Comparison of ENCODE assay signal across 10 cellular contexts in the genomic region with DNA sequence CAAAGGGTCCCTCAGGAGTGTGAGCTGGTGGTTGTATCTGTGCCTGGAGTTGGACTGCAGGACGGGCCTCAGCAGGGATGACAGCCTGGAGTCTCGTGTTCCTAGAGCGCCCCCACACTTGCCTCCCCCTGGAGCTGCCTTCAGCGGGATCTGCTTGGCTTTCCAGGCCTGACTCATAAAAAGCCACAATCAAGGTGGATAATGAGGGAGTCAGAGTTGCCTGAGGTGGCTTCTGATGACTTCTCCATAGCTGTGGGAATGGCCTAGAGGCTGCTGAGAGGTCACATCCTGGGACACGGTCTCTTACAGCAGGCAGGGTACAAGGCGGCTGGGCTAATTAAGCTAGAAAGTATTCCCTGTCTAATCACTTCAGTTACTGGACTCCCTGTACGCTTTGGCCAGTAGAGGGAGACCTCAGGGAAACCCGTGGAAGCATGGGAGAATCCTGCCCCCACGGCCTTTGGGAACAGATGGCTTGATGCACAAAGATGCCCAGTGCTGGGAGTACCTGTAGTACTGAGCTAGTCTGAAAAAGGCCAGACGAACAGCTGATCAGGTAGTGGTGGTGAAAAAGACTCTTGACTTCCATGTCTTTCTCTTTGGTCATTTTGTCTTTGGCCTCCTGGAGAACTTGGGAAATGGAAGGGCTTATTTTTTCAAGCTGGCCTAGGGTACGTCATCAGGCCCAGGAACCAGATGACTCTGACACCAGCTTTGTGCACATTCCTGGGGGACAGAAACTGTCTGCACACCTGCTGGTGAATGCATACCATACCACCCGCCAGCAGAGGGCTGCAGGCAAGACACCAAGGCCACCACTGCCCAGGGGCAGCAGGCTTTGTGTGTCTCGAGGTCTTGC. TPM values are rescaled to one million over a fixed set of nuclear protein-coding genes. Genes with fewer than 3 reads are reported as not detected.
DNase-seq lines count a peak whose midpoint lies in the region; ATAC-seq, FAIRE-seq and TF ChIP-seq lines count a peak whose summit lies in the region.
"Had no signal": no experiment of that assay in that cellular context is flagged by ENCODE, and none has a peak within 500 bp of the region (broad histone marks: within the 10 kb centered on the region; RNA-seq: fewer than 3 reads in every experiment).

No MANE protein-coding gene starts in this region.

- H3K9me1 ChIP-seq in endothelial cell of umbilical vein (replicated peaks; ENCODE audit: control insufficient read depth, extremely low read depth, insufficient read depth, low read length): no peaks in the 10 kb centered on the region

- H3K4me1 ChIP-seq in OCI-LY7 (ENCODE audit: insufficient read depth, low read length, poor library complexity, severe bottlenecking) (no peaks in the 10 kb centered on the region), endothelial cell of umbilical vein (ENCODE audit: control insufficient read depth, extremely low read depth, insufficient read depth, low read length) (no peaks in the 10 kb centered on the region)

- no TSS peak for BruUV-seq in OCI-LY7 (replicated peaks; lab: Mats Ljungman, UMichigan)
- no TSS peak for BruUV-seq in endothelial cell of umbilical vein (replicated peaks; lab: Mats Ljungman, UMichigan)

- peaks cover 2 to 3% of the 10 kb centered on the region in 2 experiments for H3K27me3 ChIP-seq in endothelial cell of umbilical vein (ENCODE audit: control insufficient read depth in 2 of 2, insufficient read depth in 2 of 2, low read length in 2 of 2)

- no peak overlapping the region for H2AFZ ChIP-seq in OCI-LY7 (ENCODE audit: low read length)
- no peak overlapping the region for H2AFZ ChIP-seq in endothelial cell of umbilical vein (ENCODE audit: low read depth, low read length)

- H3K4me3 ChIP-seq in OCI-LY7 (ENCODE audit: low read depth, low read length, poor library complexity, severe bottlenecking) (no peak overlapping the region), endothelial cell of umbilical vein (replicated peaks in 1 of 3; ENCODE audit: insufficient read depth in 1 of 3, low read depth in 1 of 3, low read length in 3 of 3) (no peak overlapping the region)
- H3K4me3 ChIP-seq: SK-N-MC had no signal

- ATAC-seq in HG02571 (IDR thresholded peaks at IDR 0.05; ENCODE audit: unreplicated experiment) (no peak), GM19395 (IDR thresholded peaks at IDR 0.05; ENCODE audit: unreplicated experiment) (no peak)

- TF ChIP-seq CTCF in GM20000 (IDR thresholded peaks at IDR 0.05; ENCODE audit: extremely low read depth, missing control alignments): peak; percentile 60
- peak; percentile 55 for TF ChIP-seq CTCF in OCI-LY7 (conservative IDR thresholded peaks at IDR 0.05; ENCODE audit: low read length)
- peak; percentile 37 to 44 for TF ChIP-seq CTCF in endothelial cell of umbilical vein (IDR thresholded peaks at IDR 0.05; ENCODE audit: extremely low read depth in 1 of 2, insufficient read depth in 1 of 2, low read depth in 1 of 2, low read length in 2 of 2)

- dilution Hi-C loops in endothelial cell of umbilical vein (cut with MboI; ENCODE audit: extremely low pct_ligation_motif_present, low sequenced_read_pairs): no loop called here

- no peaks in the 10 kb centered on the region for H3K79me2 ChIP-seq in OCI-LY7 (ENCODE audit: insufficient read depth, low read depth, low read length)
- H3K79me2 ChIP-seq in endothelial cell of umbilical vein (ENCODE audit: control insufficient read depth, insufficient read depth, low read length): no peaks in the 10 kb centered on the region

- POLR2A ChIA-PET in OCI-LY7 (lab: Charles Lee): no interaction called here
- POLR2A ChIA-PET in endothelial cell of umbilical vein (lab: Charles Lee): no interaction called here

- peak; percentile 46 for FAIRE-seq in endothelial cell of umbilical vein (lab: Jason Lieb, UNC)
- FAIRE-seq: islet of Langerhans had no signal

- TF ChIP-seq POLR2A in endothelial cell of umbilical vein (IDR thresholded peaks at IDR 0.05; ENCODE audit: low read depth, low read length): no peak

- H3K4me2 ChIP-seq in OCI-LY7 (ENCODE audit: low read length) (no peak overlapping the region), endothelial cell of umbilical vein (ENCODE audit: insufficient read depth, low read length) (no peak overlapping the region)

- H3K9ac ChIP-seq in endothelial cell of umbilical vein (replicated peaks; ENCODE audit: extremely low read depth, insufficient read depth, low read length): no peak overlapping the region

- peak; percentile 93 for DNase-seq in DMS 273 (lab: John Stamatoyannopoulos, UW; ENCODE audit: unreplicated experiment)
- peak; percentile 61 for DNase-seq in GM20000 (ENCODE audit: low spot score)
- DNase-seq in OCI-LY7 (ENCODE audit: low spot score): peak; percentile 13
- DNase-seq in endothelial cell of umbilical vein (ENCODE audit: low read depth, low spot score): peak; percentile 29
- DNase-seq in renal cortical epithelial cell (ENCODE audit: low read depth): peak; percentile 29
- DNase-seq in NCI-H128 (lab: John Stamatoyannopoulos, UW; ENCODE audit: unreplicated experiment): no peak

- H3K9me3 ChIP-seq in OCI-LY7 (ENCODE audit: low read length) (no peaks in the 10 kb centered on the region), endothelial cell of umbilical vein (replicated peaks; ENCODE audit: control insufficient read depth, insufficient read depth, low read length) (no peaks in the 10 kb centered on the region)

- intact Hi-C loops in OCI-LY7 (cut with micrococcal nuclease; ENCODE audit: unreplicated experiment) (no loop called here), endothelial cell of umbilical vein (cut with micrococcal nuclease) (loop anchor here (1.0 to 5.0 kb wide), 4 partner anchors 69 to 286 kb away; partner anchors contain the start of gene EPB41L4B)

- CTCF ChIA-PET in OCI-LY7 (lab: Charles Lee; ENCODE audit: unreplicated experiment): no interaction called here
- CTCF ChIA-PET in endothelial cell of umbilical vein (lab: Charles Lee): interaction anchor here (0.5 to 3.2 kb wide), 26 partner anchors 9 to 1718 kb away, joined by 3 to 18 read pairs (median 4); no protein-coding TSS in a partner anchor

- H3K9me2 ChIP-seq in OCI-LY7 (ENCODE audit: insufficient read depth, low read length): no peaks in the 10 kb centered on the region

- H3K36me3 ChIP-seq in OCI-LY7 (ENCODE audit: insufficient read depth, low read length) (no peaks in the 10 kb centered on the region), endothelial cell of umbilical vein (ENCODE audit: control insufficient read depth in 2 of 2, extremely low read depth in 1 of 2, insufficient read depth in 2 of 2, low read length in 2 of 2) (no peaks in the 10 kb centered on the region)

- no peak overlapping the region for H3K27ac ChIP-seq in OCI-LY7 (ENCODE audit: low read depth, low read length, poor library complexity, severe bottlenecking)
- no peak overlapping the region for H3K27ac ChIP-seq in endothelial cell of umbilical vein (ENCODE audit: insufficient read depth, low read depth, low read length)
- H3K27ac ChIP-seq: SK-N-MC had no signal

- H4K20me1 ChIP-seq in OCI-LY7 (ENCODE audit: insufficient read depth, low read length) (no peaks in the 10 kb centered on the region), endothelial cell of umbilical vein (replicated peaks; ENCODE audit: control insufficient read depth, extremely low read depth, insufficient read depth, low read length) (no peaks in the 10 kb centered on the region)

TF ChIP-seq in endothelial cell of umbilical vein, 7 proteins besides CTCF, POLR2A, EP300 and RAD21:
- no peak for TF ChIP-seq FOS (IDR thresholded peaks at IDR 0.05; ENCODE audit: borderline replicate concordance, insufficient read depth, low read length)

RNA-seq across cellular contexts. Expression of gene FRRS1L, which starts 16.1 kb away (rescaled TPM):
- not detected in 2 replicates for total RNA-seq in OCI-LY7 (2014; rRNA removed; shearing (Covaris generic))
- total RNA-seq in OCI-LY7 (2022): not detected in 2 replicates
- total RNA-seq in endothelial cell of umbilical vein: 0.05 TPM in 1 of 2 replicates, not detected in the other
- not detected in 2 replicates for polyA plus RNA-seq in endothelial cell of umbilical vein
- 0.04 and 0.07 TPM in 2 replicates for polyA plus RNA-seq in endothelial cell of umbilical vein (2011; cell fraction: cytosol; rRNA removed)
- 0.06 and 0.07 TPM in 2 replicates for polyA plus RNA-seq in endothelial cell of umbilical vein (2011; cell fraction: nucleus; rRNA removed)
- polyA plus RNA-seq in endothelial cell of umbilical vein (2012): 0.31 and 0.35 TPM in 2 replicates
- polyA minus RNA-seq in endothelial cell of umbilical vein: 0.06 and 0.17 TPM in 2 replicates
- not detected for polyA minus RNA-seq in endothelial cell of umbilical vein (2011; cell fraction: cytosol; rRNA and poly(A)+ RNA removed)
- polyA minus RNA-seq in endothelial cell of umbilical vein (2011; cell fraction: nucleus; rRNA and poly(A)+ RNA removed): 0.10 TPM in 2 replicates
- 0.50 TPM in 1 of 2 replicates, not detected in the other for total RNA-seq in renal cortical epithelial cell
